In genomic region chr12:51820721-51821422, GRCh38 we compare ENCODE assay signal across 8 cellular contexts. TPM values are rescaled to one million over a fixed set of nuclear protein-coding genes. Genes with fewer than 3 reads are reported as not detected.
A peak's percentile ranks its signal among the peaks of the same experiment; 100 is the strongest.
DNase-seq lines count a peak whose midpoint lies in the region; TF ChIP-seq lines count a peak whose summit lies in the region.

No MANE protein-coding gene starts in this region.

- peak overlapping the region; percentile 96 for H2AK5ac ChIP-seq in neuronal stem cell (ENCODE audit: low read depth, low read length)

- peaks cover 0 to 5% (median 0%) of the 10 kb centered on the region in 3 experiments for H3K27me3 ChIP-seq in neuronal stem cell (ENCODE audit: control insufficient read depth in 3 of 3, insufficient read depth in 3 of 3, low read depth in 1 of 3, low read length in 3 of 3)

- H3K14ac ChIP-seq in neuronal stem cell (ENCODE audit: low read length) = peak overlapping the region; percentile 98

- H3K18ac ChIP-seq in neuronal stem cell (ENCODE audit: low read length) = peak overlapping the region; percentile 94

- H3K4ac ChIP-seq in neuronal stem cell (ENCODE audit: low read length) = peak overlapping the region; percentile 69

- H2AFZ ChIP-seq in neuronal stem cell (ENCODE audit: low read length) = no peak overlapping the region

- no peaks in the 10 kb centered on the region for H3K9me3 ChIP-seq in neuronal stem cell (replicated peaks in 1 of 2; ENCODE audit: control insufficient read depth in 2 of 2, insufficient read depth in 1 of 2, low read depth in 1 of 2, low read length in 2 of 2)

- H4K91ac ChIP-seq in neuronal stem cell (ENCODE audit: low read depth, low read length, poor library complexity) = no peak overlapping the region

- peaks cover 3 to 42% of the 10 kb centered on the region in 2 donors for H3K36me3 ChIP-seq in neuronal stem cell (replicated peaks in 1 of 2; ENCODE audit: control insufficient read depth in 2 of 2, insufficient read depth in 2 of 2, low read length in 2 of 2)

- H2BK15ac ChIP-seq in neuronal stem cell (ENCODE audit: low read length) = peak overlapping the region; percentile 83

- no peak overlapping the region for H2BK120ac ChIP-seq in neuronal stem cell (ENCODE audit: low read depth, low read length)

- peaks cover 5% of the 10 kb centered on the region for H3K79me1 ChIP-seq in neuronal stem cell (ENCODE audit: low read depth, low read length)

- no CpG with 5 or more reads among the region's 94 CpGs for WGBS in neuronal stem cell (ENCODE audit: extremely low coverage in 2 of 2, insufficient read length in 2 of 2, insufficient replicate concordance in 1 of 2), 2 donors

- peak overlapping the region; percentile 90 for H3K23ac ChIP-seq in neuronal stem cell (ENCODE audit: low read depth, low read length, poor library complexity)

- H2BK12ac ChIP-seq in neuronal stem cell (ENCODE audit: low read length) = no peak overlapping the region

- no peak for TF ChIP-seq POLR2A in erythroblast (IDR thresholded peaks at IDR 0.05; ENCODE audit: low read length)

- peaks cover 0 to 7% of the 10 kb centered on the region in 2 donors for H3K4me1 ChIP-seq in neuronal stem cell (ENCODE audit: control insufficient read depth in 2 of 2, insufficient read depth in 1 of 2, low read depth in 1 of 2, low read length in 2 of 2)

- no peak overlapping the region for H2BK5ac ChIP-seq in neuronal stem cell (ENCODE audit: low read length)

- H3K27ac ChIP-seq in neuronal stem cell (replicated peaks; ENCODE audit: low read length) (no peak overlapping the region), substantia nigra (ENCODE audit: low read depth, low read length, poor library complexity, severe bottlenecking) (peak overlapping the region; percentile 45)

- peak overlapping the region; percentile 74 for H3K4me2 ChIP-seq in neuronal stem cell (ENCODE audit: insufficient read depth, low read length, poor library complexity, severe bottlenecking)

- no peak overlapping the region for H4K8ac ChIP-seq in neuronal stem cell (ENCODE audit: low read depth, low read length)

- H3K9ac ChIP-seq in neuronal stem cell (ENCODE audit: low read depth, low read length, poor library complexity) = peak overlapping the region; percentile 92

- peak; percentile 67 to 87 for DNase-seq in NCI-H187 (lab: John Stamatoyannopoulos, UW)
- DNase-seq in NCI-H187 treated with DMSO at 0.1 percent for 48 hours (lab: John Stamatoyannopoulos, UW) = no peak
- peak; percentile 68 to 87 for DNase-seq in NCI-H524 (lab: John Stamatoyannopoulos, UW)
- peak; percentile 70 to 73 for DNase-seq in activated CD8-positive, alpha-beta memory T cell treated with anti-CD3 and anti-CD28 coated beads for 4 hours (ENCODE audit: low read depth in 2 of 2)
- peak; percentile 10 to 21 for DNase-seq in erythroblast (lab: John Stamatoyannopoulos, UW)
- peak; percentile 82 for DNase-seq in neuronal stem cell (ENCODE audit: low spot score)
- peak in 36 of 49 donors; percentile 9 to 77 (median 34) for DNase-seq in substantia nigra (lab: John Stamatoyannopoulos, UW)
- DNase-seq in GM19240 (ENCODE audit: insufficient read length, low spot score) = no peak

- peak overlapping the region in 1 of 2 donors; percentile 75 for H3K4me3 ChIP-seq in neuronal stem cell (ENCODE audit: low read length in 2 of 2)

RNA-seq across cellular contexts. Expression of gene FIGNL2, which starts 27.6 kb away (rescaled TPM):
- 28.1 TPM for polyA plus RNA-seq in neuronal stem cell (2013, experiment 1 of 2)
- 28.7 TPM for polyA plus RNA-seq in neuronal stem cell (2013, experiment 2 of 2)

Comparison
In these comparisons a context has a peak if more than half of its experiments do, and no peak if none do; other contexts are left out.
1. DNase-seq: peak in NCI-H187 (2 of 2), NCI-H524 (2 of 2), activated CD8-positive, alpha-beta memory T cell treated with anti-CD3 and anti-CD28 coated beads for 4 hours (2 of 2), erythroblast (2 of 2), neuronal stem cell (single experiment) and substantia nigra (36 of 49); none in NCI-H187 treated with DMSO at 0.1 percent for 48 hours (single experiment) and GM19240 (single experiment).